Comparison of ENCODE assay signal across 8 cellular contexts in the genomic region with DNA sequence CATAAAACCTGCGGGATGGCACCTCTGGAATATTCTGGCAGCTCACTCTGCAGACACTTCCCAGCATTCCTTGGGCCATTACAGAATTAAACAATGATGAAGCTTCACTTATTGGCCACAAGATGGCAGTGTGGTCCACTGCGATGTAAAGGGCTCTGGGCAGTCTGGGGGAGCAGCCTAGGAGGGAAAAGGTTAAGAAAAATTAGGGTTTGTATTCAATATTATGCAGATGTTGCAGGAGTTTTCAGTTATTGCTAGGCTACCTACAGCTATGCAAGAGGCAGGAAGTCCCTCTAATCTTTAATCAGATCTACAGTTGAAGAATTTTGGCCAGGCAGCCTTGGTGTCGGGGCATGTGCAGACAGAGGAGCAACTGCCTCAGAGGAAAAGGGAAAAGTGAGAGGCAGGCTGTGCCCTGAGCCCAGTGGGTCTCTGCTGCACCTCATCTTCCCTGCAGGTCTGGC.
A peak's percentile ranks its signal among the peaks of the same experiment; 100 is the strongest.
DNase-seq lines count a peak whose midpoint lies in the region; ATAC-seq and TF ChIP-seq lines count a peak whose summit lies in the region.

No MANE protein-coding gene starts in this region.

- peak overlapping the region; percentile 34 for H3K4me3 Mint-ChIP-seq in activated T-cell treated with anti-CD3 and anti-CD28 coated beads, Interleukin-2, amount 50 U/mL, for 4 hours
- no peak overlapping the region for H3K4me3 Mint-ChIP-seq in activated T-cell treated with anti-CD3 and anti-CD28 coated beads, Interleukin-2, amount 50 U/mL, for 24 hours

- peak overlapping the region; percentile 39; the same call in 1 of the 2 replicates for H3K4me2 ChIP-seq in OCI-LY3 (ENCODE audit: low read length)

- H3K36me3 Mint-ChIP-seq in activated T-cell treated with anti-CD3 and anti-CD28 coated beads, Interleukin-2, amount 50 U/mL, for 4 hours (ENCODE audit: insufficient read depth): no peaks in the 10 kb centered on the region
- no peaks in the 10 kb centered on the region for H3K36me3 Mint-ChIP-seq in activated T-cell treated with anti-CD3 and anti-CD28 coated beads, Interleukin-2, amount 50 U/mL, for 24 hours (ENCODE audit: low read depth)

- TF ChIP-seq CTCF in OCI-LY3 (IDR thresholded peaks at IDR 0.05; ENCODE audit: low read depth, low read length): peak; percentile 84
- TF ChIP-seq CTCF in breast epithelium (IDR thresholded peaks at IDR 0.05): peak in 2 of 3 donors; percentile 44 to 51

- H3K27me3 ChIP-seq in OCI-LY3 (ENCODE audit: low read depth, low read length) (peaks cover 20% of the 10 kb centered on the region), breast epithelium (no peaks in the 10 kb centered on the region)

- peaks cover 39% of the 10 kb centered on the region for H3K4me1 Mint-ChIP-seq in activated T-cell treated with anti-CD3 and anti-CD28 coated beads, Interleukin-2, amount 50 U/mL, for 4 hours (ENCODE audit: low read depth)
- H3K4me1 Mint-ChIP-seq in activated T-cell treated with anti-CD3 and anti-CD28 coated beads, Interleukin-2, amount 50 U/mL, for 24 hours (ENCODE audit: low read depth): peaks cover 39% of the 10 kb centered on the region

- intact Hi-C loops in breast epithelium (cut with DNase I; ENCODE audit: low total_unique reads): no loop called here

- H3K4me3 ChIP-seq in OCI-LY3 (ENCODE audit: low read length) (no peak overlapping the region), breast epithelium (no peak overlapping the region)

- H2AFZ ChIP-seq in OCI-LY3 (ENCODE audit: low read depth, low read length): no peak overlapping the region

- no peak for DNase-seq in activated T-cell treated with anti-CD3 and anti-CD28 coated beads, Interleukin-2, amount 50 U/mL, for 4 hours
- DNase-seq in activated T-cell treated with anti-CD3 and anti-CD28 coated beads, Interleukin-2, amount 50 U/mL, for 24 hours: no peak
- DNase-seq in breast epithelium (ENCODE audit: low spot score in 2 of 2) (no peak), kidney tubule cell (ENCODE audit: low spot score) (peak; percentile 74), superior temporal gyrus (ENCODE audit: extremely low spot score) (peak; percentile 89)

- no peaks in the 10 kb centered on the region for H3K36me3 ChIP-seq in OCI-LY3 (replicated peaks; ENCODE audit: low read depth, low read length)
- H3K36me3 ChIP-seq in breast epithelium: no peaks in the 10 kb centered on the region

- H3K9me3 ChIP-seq in OCI-LY3 (ENCODE audit: insufficient read depth, low read length) (no peaks in the 10 kb centered on the region), breast epithelium (no peaks in the 10 kb centered on the region)

- no peak overlapping the region for H3K27ac Mint-ChIP-seq in activated T-cell treated with anti-CD3 and anti-CD28 coated beads, Interleukin-2, amount 50 U/mL, for 24 hours

- H3K27ac ChIP-seq in OCI-LY3 (ENCODE audit: low read length) (no peak overlapping the region), breast epithelium (no peak overlapping the region)

- no peaks in the 10 kb centered on the region for H3K79me2 ChIP-seq in OCI-LY3 (ENCODE audit: low read length)

- H3K27me3 Mint-ChIP-seq in activated T-cell treated with anti-CD3 and anti-CD28 coated beads, Interleukin-2, amount 50 U/mL, for 4 hours (ENCODE audit: low read depth): no peaks in the 10 kb centered on the region
- no peaks in the 10 kb centered on the region for H3K27me3 Mint-ChIP-seq in activated T-cell treated with anti-CD3 and anti-CD28 coated beads, Interleukin-2, amount 50 U/mL, for 24 hours

- no peak overlapping the region for H3K9ac ChIP-seq in OCI-LY3 (ENCODE audit: low read length)

- H3K4me1 ChIP-seq in OCI-LY3 (ENCODE audit: low read length): no peaks in the 10 kb centered on the region
- H3K4me1 ChIP-seq in breast epithelium: peaks cover 0 to 6% of the 10 kb centered on the region in 2 donors

- no peaks in the 10 kb centered on the region for H4K20me1 ChIP-seq in OCI-LY3 (ENCODE audit: insufficient read depth, low read length)

- TF ChIP-seq POLR2A in breast epithelium (IDR thresholded peaks at IDR 0.05): no peak

- ATAC-seq in activated T-cell treated with anti-CD3 and anti-CD28 coated beads, Interleukin-2, amount 50 U/mL, for 4 hours: peak; percentile 85
- ATAC-seq in GM21423 (IDR thresholded peaks at IDR 0.05; ENCODE audit: unreplicated experiment) (peak; percentile 90), HG03565 (IDR thresholded peaks at IDR 0.05; ENCODE audit: unreplicated experiment) (peak; percentile 93)

- no peaks in the 10 kb centered on the region for H3K9me3 Mint-ChIP-seq in activated T-cell treated with anti-CD3 and anti-CD28 coated beads, Interleukin-2, amount 50 U/mL, for 4 hours
- no peaks in the 10 kb centered on the region for H3K9me3 Mint-ChIP-seq in activated T-cell treated with anti-CD3 and anti-CD28 coated beads, Interleukin-2, amount 50 U/mL, for 24 hours

Comparison
In these comparisons a context has a peak if more than half of its experiments do, and no peak if none do; other contexts are left out.
1. DNase-seq: peak in kidney tubule cell (single experiment) and superior temporal gyrus (single experiment); none in activated T-cell treated with anti-CD3 and anti-CD28 coated beads, Interleukin-2, amount 50 U/mL, for 4 hours (single experiment), activated T-cell treated with anti-CD3 and anti-CD28 coated beads, Interleukin-2, amount 50 U/mL, for 24 hours (single experiment) and breast epithelium (0 of 2).
2. Peak in every context shown above with its lines, with median percentiles within 50 percentile points of each other: ATAC-seq.